15 cellular contexts compared by ENCODE assay signal in the genomic region with DNA sequence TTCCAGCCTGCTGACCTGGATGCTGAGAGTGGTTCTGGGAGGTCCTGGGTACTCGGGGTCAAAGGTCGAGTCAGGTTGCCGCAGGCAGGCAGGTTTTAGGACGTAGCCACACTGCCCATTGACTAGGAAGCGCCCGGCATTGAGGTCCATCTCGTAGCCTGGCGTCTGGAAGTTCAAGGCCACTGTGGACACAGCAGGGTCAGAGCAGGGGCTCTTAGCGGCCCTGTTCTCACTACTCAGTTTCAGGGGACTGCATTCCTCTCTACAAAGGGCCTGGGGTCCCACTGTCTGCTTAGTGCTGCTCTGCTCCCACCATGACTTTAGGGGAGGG. TPM values are rescaled to one million over a fixed set of nuclear protein-coding genes. Genes with fewer than 3 reads are reported as not detected.
DNase-seq lines count a peak whose midpoint lies in the region; ATAC-seq and TF ChIP-seq lines count a peak whose summit lies in the region.
"Had no signal": no experiment of that assay in that cellular context is flagged by ENCODE, and none has a peak within 500 bp of the region (broad histone marks: within the 10 kb centered on the region; RNA-seq: fewer than 3 reads in every experiment).

No MANE protein-coding gene starts in this region.

- POLR2A ChIA-PET in HEK293 (lab: Yijun Ruan, JAX): no interaction called here

- H3K27ac ChIP-seq in HEK293 (ENCODE audit: extremely low read depth, low read depth, low read length) (no peak overlapping the region), esophagus muscularis mucosa (replicated peaks in 1 of 4) (peak overlapping the region in 3 of 4 donors; percentile 9 to 85 (median 84)), gastrocnemius medialis (peak overlapping the region in 3 of 4 donors; percentile 88 to 96 (median 93))
- H3K27ac ChIP-seq: A549, SJCRH30 had no signal

- H3K9me3 ChIP-seq in HEK293 (ENCODE audit: control insufficient read depth, insufficient read depth, low read depth, low read length) (no peaks in the 10 kb centered on the region), esophagus muscularis mucosa (no peaks in the 10 kb centered on the region), gastrocnemius medialis (no peaks in the 10 kb centered on the region)
- H3K9me3 ChIP-seq: A549, SJCRH30 had no signal

- TF ChIP-seq CTCF in HEK293 (tag by site-specific recombination; IDR thresholded peaks at IDR 0.05): no peak
- TF ChIP-seq CTCF in esophagus muscularis mucosa (IDR thresholded peaks at IDR 0.05): no peak
- no peak for TF ChIP-seq CTCF in gastrocnemius medialis (IDR thresholded peaks at IDR 0.05 in 4 of 5, conservative IDR thresholded peaks at IDR 0.05 in 1 of 5)

- ATAC-seq in gastrocnemius medialis: no peak
- no peak for ATAC-seq in GM18909 (IDR thresholded peaks at IDR 0.05; ENCODE audit: poor library complexity, unreplicated experiment)
- ATAC-seq: A549 had no signal

- 79% methylated on average over 4 of the region's 9 CpGs for WGBS in esophagus muscularis mucosa

- intact Hi-C loops in esophagus muscularis mucosa (cut with DNase I): no loop called here
- intact Hi-C loops in gastrocnemius medialis (cut with DNase I; ENCODE audit: low total_unique reads): no loop called here

- H3K4me3 ChIP-seq in HEK293 (ENCODE audit: low read depth, low read length) (no peak overlapping the region), esophagus muscularis mucosa (no peak overlapping the region), gastrocnemius medialis (no peak overlapping the region)
- H3K4me3 ChIP-seq: A549, SJCRH30 had no signal

- no peak for TF ChIP-seq EP300 in esophagus muscularis mucosa (IDR thresholded peaks at IDR 0.05)

- CTCF ChIA-PET in HEK293 (lab: Yijun Ruan, JAX): interaction anchor here (0.9 kb wide), 1 partner anchor 193 kb away, joined by 3 read pairs; no protein-coding TSS in a partner anchor

- in situ Hi-C loops in gastrocnemius medialis (cut with MboI; ENCODE audit: low sequenced_read_pairs in 4 of 4): loop anchor here in 1 of 4 donors (25.0 kb wide), 1 partner anchor 201 kb away; a partner anchor contains a TSS

- no peaks in the 10 kb centered on the region for H3K4me1 ChIP-seq in HEK293 (ENCODE audit: control insufficient read depth, insufficient read depth, low read length)
- peaks cover 35 to 43% (median 41%) of the 10 kb centered on the region in 4 donors for H3K4me1 ChIP-seq in esophagus muscularis mucosa
- peaks cover 44 to 45% of the 10 kb centered on the region in 2 donors for H3K4me1 ChIP-seq in gastrocnemius medialis
- H3K4me1 ChIP-seq: SJCRH30 had no signal

- DNase-seq in esophagus muscularis mucosa (ENCODE audit: extremely low spot score): no peak
- no peak for DNase-seq in gastrocnemius medialis
- no peak for DNase-seq in hepatic stellate cell (ENCODE audit: low spot score)
- DNase-seq in stimulated activated naive CD4-positive, alpha-beta T cell (lab: John Stamatoyannopoulos, UW): no peak
- DNase-seq: CD4-positive, CD25-positive, alpha-beta regulatory T cell; DMS79 treated with DMSO at 0.1 percent for 48 hours; HCEC 1CT; NCI-H1436; NCI-H2081; NCI-H2227 treated with DMSO at 0.1 percent for 48 hours; NCI-H526; SJCRH30 had no signal

- H3K36me3 ChIP-seq in HEK293 (ENCODE audit: control insufficient read depth in 2 of 2, insufficient read depth in 1 of 2, low read length in 2 of 2) (peaks cover 0 to 55% of the 10 kb centered on the region in 2 experiments; a peak in 1 of 3 replicates), esophagus muscularis mucosa (peaks cover 0 to 75% (median 64%) of the 10 kb centered on the region in 4 donors), gastrocnemius medialis (peaks cover 0 to 9% of the 10 kb centered on the region in 2 donors)

- TF ChIP-seq POLR2A in esophagus muscularis mucosa (IDR thresholded peaks at IDR 0.05; ENCODE audit: low read depth) (no peak), gastrocnemius medialis (IDR thresholded peaks at IDR 0.05) (no peak)

- H3K27me3 ChIP-seq in esophagus muscularis mucosa: no peaks in the 10 kb centered on the region
- H3K27me3 ChIP-seq in gastrocnemius medialis: no peaks in the 10 kb centered on the region
- H3K27me3 ChIP-seq: SJCRH30 had no signal

TF ChIP-seq in HEK293, 187 proteins besides CTCF, POLR2A, EP300 and RAD21:
- no peak for TF ChIP-seq ZNF701 (tag by site-specific recombination; IDR thresholded peaks at IDR 0.05)
- TF ChIP-seq ZNF274 (IDR thresholded peaks at IDR 0.05; ENCODE audit: low read length): no peak
- TF ChIP-seq ZNF274 (tag by site-specific recombination; IDR thresholded peaks at IDR 0.05; ENCODE audit: borderline replicate concordance): no peak
- TF ChIP-seq ZNF391 (tag by site-specific recombination; IDR thresholded peaks at IDR 0.05; ENCODE audit: borderline replicate concordance, low read depth): no peak
- TF ChIP-seq, protein P1, sequence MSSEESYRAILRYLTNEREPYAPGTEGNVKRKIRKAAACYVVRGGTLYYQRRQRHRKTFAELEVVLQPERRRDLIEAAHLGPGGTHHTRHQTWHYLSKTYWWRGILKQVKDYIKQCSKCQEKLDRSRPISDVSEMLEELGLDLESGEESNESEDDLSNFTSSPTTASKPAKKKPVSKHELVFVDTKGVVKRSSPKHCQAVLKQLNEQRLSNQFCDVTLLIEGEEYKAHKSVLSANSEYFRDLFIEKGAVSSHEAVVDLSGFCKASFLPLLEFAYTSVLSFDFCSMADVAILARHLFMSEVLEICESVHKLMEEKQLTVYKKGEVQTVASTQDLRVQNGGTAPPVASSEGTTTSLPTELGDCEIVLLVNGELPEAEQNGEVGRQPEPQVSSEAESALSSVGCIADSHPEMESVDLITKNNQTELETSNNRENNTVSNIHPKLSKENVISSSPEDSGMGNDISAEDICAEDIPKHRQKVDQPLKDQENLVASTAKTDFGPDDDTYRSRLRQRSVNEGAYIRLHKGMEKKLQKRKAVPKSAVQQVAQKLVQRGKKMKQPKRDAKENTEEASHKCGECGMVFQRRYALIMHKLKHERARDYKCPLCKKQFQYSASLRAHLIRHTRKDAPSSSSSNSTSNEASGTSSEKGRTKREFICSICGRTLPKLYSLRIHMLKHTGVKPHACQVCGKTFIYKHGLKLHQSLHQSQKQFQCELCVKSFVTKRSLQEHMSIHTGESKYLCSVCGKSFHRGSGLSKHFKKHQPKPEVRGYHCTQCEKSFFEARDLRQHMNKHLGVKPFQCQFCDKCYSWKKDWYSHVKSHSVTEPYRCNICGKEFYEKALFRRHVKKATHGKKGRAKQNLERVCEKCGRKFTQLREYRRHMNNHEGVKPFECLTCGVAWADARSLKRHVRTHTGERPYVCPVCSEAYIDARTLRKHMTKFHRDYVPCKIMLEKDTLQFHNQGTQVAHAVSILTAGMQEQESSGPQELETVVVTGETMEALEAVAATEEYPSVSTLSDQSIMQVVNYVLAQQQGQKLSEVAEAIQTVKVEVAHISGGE (tag by site-specific recombination; conservative IDR thresholded peaks at IDR 0.05; ENCODE audit: low read depth): no peak
- 0 out of 2 replicates have a peak, but pooled peaks have one; percentile 38 for TF ChIP-seq BCL11B (tag by site-specific recombination; IDR thresholded peaks at IDR 0.05; ENCODE audit: low read depth)

RNA-seq across cellular contexts. Expression of a gene that starts 18.9 kb away (rescaled TPM):
- total RNA-seq in esophagus muscularis mucosa (100 to 1,000 TPM in 2 of 4 donors, 10 to 100 TPM in 2; 49.4 to 154 (median 106) TPM), gastrocnemius medialis (100 to 1,000 TPM in 1 of 4 donors, 10 to 100 TPM in 3; 38.6 to 186 (median 75.1) TPM)

RNA-seq across cellular contexts. Expression of a gene that starts 22.1 kb away (rescaled TPM):
- total RNA-seq in esophagus muscularis mucosa: 10 to 100 TPM; 20.9 to 34.8 (median 23.5) TPM
- total RNA-seq in gastrocnemius medialis: 1 to 10 TPM; 2.2 to 3.2 (median 2.5) TPM

RNA-seq across cellular contexts. Expression of a gene that starts 34.9 kb away (rescaled TPM):
- total RNA-seq in esophagus muscularis mucosa (10 to 100 TPM; 32.1 to 58.2 (median 45.3) TPM), gastrocnemius medialis (10 to 100 TPM; 26.3 to 79.6 (median 36.9) TPM)

RNA-seq across cellular contexts. Expression of a gene that starts 48.3 kb away (rescaled TPM):
- total RNA-seq in esophagus muscularis mucosa (1 to 10 TPM; 4.0 to 8.4 (median 7.0) TPM), gastrocnemius medialis (10 to 100 TPM; 31.4 to 70.8 (median 64.9) TPM)

RNA-seq across cellular contexts. Expression of a gene that starts 52.3 kb away (rescaled TPM):
- total RNA-seq in esophagus muscularis mucosa (10 to 100 TPM; 58.5 to 79.3 (median 65.1) TPM), gastrocnemius medialis (100 to 1,000 TPM in 1 of 4 donors, 10 to 100 TPM in 3; 60.7 to 127 (median 71.5) TPM)

Comparison
In these comparisons a context has a peak if more than half of its experiments do, and no peak if none do; other contexts are left out.
1. RNA of a gene that starts 22.1 kb away (total RNA-seq): 20.9 to 34.8 TPM in esophagus muscularis mucosa; 2.2 to 3.2 TPM in gastrocnemius medialis; every median in the first group is over 4 times any median in the second.